In the genomic region with DNA sequence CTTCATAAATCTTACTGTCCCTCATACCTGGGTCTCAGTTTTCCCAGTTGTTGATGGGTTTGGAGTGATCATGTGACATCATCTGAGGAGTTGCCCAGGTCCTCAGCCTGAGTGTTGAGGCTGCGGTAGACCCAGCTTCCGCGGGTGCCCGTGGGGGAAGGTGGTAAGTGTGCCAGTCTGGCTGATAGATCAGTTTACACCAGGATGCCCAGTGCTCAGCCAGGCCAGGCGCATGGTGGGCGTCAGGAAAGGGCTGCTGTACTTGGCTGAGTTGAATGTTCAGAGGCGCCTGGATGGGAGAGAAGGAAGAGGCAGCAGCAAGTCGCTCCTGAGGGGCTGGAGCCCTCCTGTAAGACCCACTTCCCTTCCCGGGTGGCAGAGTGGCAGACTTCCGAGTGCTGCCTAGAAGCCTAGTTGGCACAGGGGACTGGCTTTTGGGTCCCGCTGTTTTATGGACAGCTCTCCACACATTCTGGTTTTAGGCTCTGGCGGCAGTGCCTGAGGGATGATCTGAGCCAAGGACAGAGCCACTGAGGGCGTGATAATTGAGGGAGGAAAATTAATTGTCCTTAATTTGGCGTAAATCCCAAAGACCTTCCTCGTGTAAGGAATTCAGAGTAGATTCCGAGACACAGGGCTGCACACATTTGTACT, we compare ENCODE assay signal across 9 cellular contexts. TPM values are rescaled to one million over a fixed set of nuclear protein-coding genes. Genes with fewer than 3 reads are reported as not detected.
DNase-seq lines count a peak whose midpoint lies in the region; ATAC-seq, FAIRE-seq and TF ChIP-seq lines count a peak whose summit lies in the region.
"Had no signal": no experiment of that assay in that cellular context is flagged by ENCODE, and none has a peak within 500 bp of the region (broad histone marks: within the 10 kb centered on the region; RNA-seq: fewer than 3 reads in every experiment).

No MANE protein-coding gene starts in this region.

- peaks cover 31% of the 10 kb centered on the region for H3K36me3 Mint-ChIP-seq in GM23338 (ENCODE audit: low read depth)
- H3K36me3 Mint-ChIP-seq in natural killer cell treated with Interleukin-12 subunit alpha and Interleukin-12 subunit beta and Interleukin-15 and Interleukin-18, amount 100 ng/mL, for 72 hours, result no peaks in the 10 kb centered on the region

- TF ChIP-seq RAD21 in K562 (CRISPR knock-in tag; conservative IDR thresholded peaks at IDR 0.05 in 1 of 2, IDR thresholded peaks at IDR 0.05 in 1 of 2), result no peak

- H3K4me3 ChIP-seq in ACC112 (ENCODE audit: low read depth, low read length) (peak overlapping the region; percentile 81), GM23338 (peak overlapping the region; percentile 62; the same call in 1 of the 2 replicates), K562 (no peak overlapping the region), lower leg skin (ENCODE audit: low read depth, poor library complexity, severe bottlenecking) (no peak overlapping the region)

- DNase-seq in GM23338 (ENCODE audit: low spot score) (no peak), K562 (ENCODE audit: extremely low read depth in 1 of 4, low spot score in 3 of 4) (no peak), NCI-H1092 treated with DMSO at 0.1 percent for 48 hours (lab: John Stamatoyannopoulos, UW) (no peak), lower leg skin (ENCODE audit: low spot score in 2 of 2) (no peak), AG08396 (ENCODE audit: low spot score) (no peak)
- no peak for DNase-seq in natural killer cell treated with Interleukin-12 subunit alpha and Interleukin-12 subunit beta and Interleukin-15 and Interleukin-18, amount 100 ng/mL, for 72 hours (ENCODE audit: low spot score)

- H3K27me3 Mint-ChIP-seq in GM23338 (ENCODE audit: insufficient read depth, low read depth, poor library complexity), result peaks cover 29% of the 10 kb centered on the region
- peaks cover 0 to 3% of the 10 kb centered on the region in 2 donors for H3K27me3 Mint-ChIP-seq in natural killer cell treated with Interleukin-12 subunit alpha and Interleukin-12 subunit beta and Interleukin-15 and Interleukin-18, amount 100 ng/mL, for 72 hours

- H3K27me3 ChIP-seq in ACC112 (ENCODE audit: insufficient read depth, low read length), result no peaks in the 10 kb centered on the region
- H3K27me3 ChIP-seq in GM23338 (ENCODE audit: insufficient read depth), result no peaks in the 10 kb centered on the region
- peaks cover 41 to 93% of the 10 kb centered on the region in 2 experiments for H3K27me3 ChIP-seq in K562 (ENCODE audit: control insufficient read depth in 2 of 2, insufficient read depth in 2 of 2, low read length in 2 of 2)
- H3K27me3 ChIP-seq: sigmoid colon had no signal

- H3K27ac Mint-ChIP-seq in GM23338, result no peak overlapping the region
- no peak overlapping the region for H3K27ac Mint-ChIP-seq in natural killer cell treated with Interleukin-12 subunit alpha and Interleukin-12 subunit beta and Interleukin-15 and Interleukin-18, amount 100 ng/mL, for 72 hours

- TF ChIP-seq POLR2A in K562 (conservative IDR thresholded peaks at IDR 0.05) (no peak), lower leg skin (IDR thresholded peaks at IDR 0.05) (no peak)

- intact Hi-C loops in K562 (cut with micrococcal nuclease) (no loop called here), lower leg skin (cut with DNase I; ENCODE audit: low total_unique reads) (no loop called here)

- TF ChIP-seq CTCF in GM23338 (conservative IDR thresholded peaks at IDR 0.05; ENCODE audit: low read depth in 2 of 2) (no peak), K562 (IDR thresholded peaks at IDR 0.05 in 2 of 3, conservative IDR thresholded peaks at IDR 0.05 in 1 of 3; ENCODE audit: insufficient read depth in 2 of 3, low read depth in 1 of 3, low read length in 3 of 3) (no peak), lower leg skin (IDR thresholded peaks at IDR 0.05) (no peak)

- no peak for ATAC-seq in GM23338
- ATAC-seq in K562, result no peak
- no peak for ATAC-seq in natural killer cell treated with Interleukin-12 subunit alpha and Interleukin-12 subunit beta and Interleukin-15 and Interleukin-18, amount 100 ng/mL, for 72 hours
- ATAC-seq in HG03159 (IDR thresholded peaks at IDR 0.05; ENCODE audit: unreplicated experiment), result no peak

- POLR2A ChIA-PET in K562 (lab: Yijun Ruan, JAX), result interaction anchor here (0.6 to 1.7 kb wide), 3 partner anchors 13 to 236 kb away, joined by 3 to 7 read pairs (median 3); no protein-coding TSS in a partner anchor

- no peak for FAIRE-seq in K562 (lab: Jason Lieb, UNC)

- H3K9me3 Mint-ChIP-seq in GM23338, result no peaks in the 10 kb centered on the region
- no peaks in the 10 kb centered on the region for H3K9me3 Mint-ChIP-seq in natural killer cell treated with Interleukin-12 subunit alpha and Interleukin-12 subunit beta and Interleukin-15 and Interleukin-18, amount 100 ng/mL, for 72 hours

- H3K4me1 ChIP-seq in ACC112 (ENCODE audit: control insufficient read depth, insufficient read depth, low read length, unreplicated experiment) (peaks cover 12% of the 10 kb centered on the region), GM23338 (ENCODE audit: insufficient read depth) (peaks cover 23% of the 10 kb centered on the region), K562 (replicated peaks in 1 of 2; ENCODE audit: control insufficient read depth in 2 of 2, insufficient read depth in 2 of 2, low read length in 2 of 2) (peaks cover 4 to 19% of the 10 kb centered on the region in 2 experiments; a peak in 4 of 5 replicates)

- BruUV-seq in K562 (replicated peaks; lab: Mats Ljungman, UMichigan), result no TSS peak

- H2AFZ ChIP-seq in ACC112 (ENCODE audit: low read length, unreplicated experiment) (no peak overlapping the region), GM23338 (no peak overlapping the region), K562 (ENCODE audit: low read depth, low read length) (no peak overlapping the region)

- H3K4me3 Mint-ChIP-seq in GM23338, result peak overlapping the region; percentile 36; the same call in 1 of the 3 replicates
- peak overlapping the region; percentile 39 for H3K4me3 Mint-ChIP-seq in natural killer cell treated with Interleukin-12 subunit alpha and Interleukin-12 subunit beta and Interleukin-15 and Interleukin-18, amount 100 ng/mL, for 72 hours

- peaks cover 7% of the 10 kb centered on the region for H3K9me1 ChIP-seq in K562 (ENCODE audit: control insufficient read depth, insufficient read depth, low read length)

- no peaks in the 10 kb centered on the region for H3K9me3 ChIP-seq in K562 (replicated peaks; ENCODE audit: control insufficient read depth, insufficient read depth, low read depth, low read length)
- H3K9me3 ChIP-seq: sigmoid colon had no signal

- H4K20me1 ChIP-seq in GM23338 (replicated peaks; ENCODE audit: insufficient read depth), result peaks cover 14% of the 10 kb centered on the region
- peaks cover 48% of the 10 kb centered on the region for H4K20me1 ChIP-seq in K562 (replicated peaks; ENCODE audit: control insufficient read depth, insufficient read depth, low read length)

- 0 out of 2 replicates have a peak, but pooled peaks cover 5% of the 10 kb centered on the region for H3F3A ChIP-seq in GM23338 (replicated peaks; ENCODE audit: low read depth)

- H3K4me2 ChIP-seq in GM23338 (peak overlapping the region; percentile 87; the same call in 1 of the 2 replicates), K562 (ENCODE audit: insufficient read depth, low read length) (peak overlapping the region; percentile 56; the same call in 1 of the 2 replicates)

- peaks cover 34% of the 10 kb centered on the region for H3K4me1 Mint-ChIP-seq in GM23338
- H3K4me1 Mint-ChIP-seq in natural killer cell treated with Interleukin-12 subunit alpha and Interleukin-12 subunit beta and Interleukin-15 and Interleukin-18, amount 100 ng/mL, for 72 hours (ENCODE audit: low read depth in 2 of 2), result peaks cover 0 to 3% of the 10 kb centered on the region in 2 donors

- WGBS in K562 (ENCODE audit: insufficient coverage, low coverage, missing lambda C conversion rate), result 25% methylated on average over 16 of the region's 16 CpGs
- WGBS in lower leg skin, 2 donors, result 79 to 84% methylated on average over 16 of the region's 16 CpGs

- CTCF ChIA-PET in K562 (lab: Yijun Ruan, JAX; ENCODE audit: low intra/inter-chr PET ratio), result no interaction called here

- no peaks in the 10 kb centered on the region for H3K79me2 ChIP-seq in ACC112 (ENCODE audit: control insufficient read depth, insufficient read depth, low read length, unreplicated experiment)
- H3K79me2 ChIP-seq in GM23338 (replicated peaks; ENCODE audit: insufficient read depth), result peaks cover 5% of the 10 kb centered on the region
- no peaks in the 10 kb centered on the region for H3K79me2 ChIP-seq in K562 (ENCODE audit: control insufficient read depth, insufficient read depth, low read length)

- H3K36me3 ChIP-seq in ACC112 (ENCODE audit: insufficient read depth, low read length) (no peaks in the 10 kb centered on the region), GM23338 (ENCODE audit: insufficient read depth) (no peaks in the 10 kb centered on the region), K562 (ENCODE audit: control insufficient read depth, insufficient read depth, low read length) (no peaks in the 10 kb centered on the region)

- no peak overlapping the region for H3K9ac ChIP-seq in K562 (ENCODE audit: insufficient read depth in 1 of 2, low read depth in 2 of 2, low read length in 2 of 2)

- in situ Hi-C loops in K562 (cut with MboI), result no loop called here

- H3K27ac ChIP-seq in ACC112 (ENCODE audit: low read depth, low read length), result no peak overlapping the region
- 0 out of 2 replicates have a peak overlapping the region, but pooled peaks have one; percentile 59 for H3K27ac ChIP-seq in GM23338 (ENCODE audit: low read depth)
- no peak overlapping the region for H3K27ac ChIP-seq in K562 (ENCODE audit: extremely low read depth, low read depth, low read length)

- no peaks in the 10 kb centered on the region for H3K9me2 ChIP-seq in GM23338 (ENCODE audit: insufficient read depth)

- TF ChIP-seq EP300 in K562 (IDR thresholded peaks at IDR 0.05; ENCODE audit: low read length), result no peak

RNA-seq across cellular contexts. Expression of gene PTPRF, which starts 35.8 kb away (rescaled TPM):
- 154 and 173 TPM in 2 replicates for total RNA-seq in GM23338 (2014; rRNA removed; shearing (Covaris generic))
- polyA plus RNA-seq in GM23338 (2016; fragmentation: Nextera tagmentation; extraction: Ambion mirVana) (48.7 and 52.4 TPM in 2 replicates), K562 (2011; rRNA removed) (4.3 and 12.0 TPM in 2 replicates), K562 (2014; fragmentation: Illumina TruSeq; extraction: Trizol) (1.1 and 1.4 TPM in 2 replicates), K562 (2014; fragmentation: Nextera tagmentation; extraction: Ambion mirVana) (under 1 TPM; 0.13 to 0.20 TPM), K562 (2014; rRNA removed) (0.90 and 1.2 TPM in 2 replicates)
- total RNA-seq in K562 (2011; cell fraction: chromatin; rRNA removed; ENCODE audit: low replicate concordance), result 17.5 and 46.4 TPM in 2 replicates
- 18.8 and 22.8 TPM in 2 replicates for total RNA-seq in K562 (2011; cell fraction: nucleolus; rRNA removed)
- total RNA-seq in K562 (2011; cell fraction: nucleoplasm; rRNA removed), result 14.9 and 27.1 TPM in 2 replicates
- total RNA-seq in K562 (2014; rRNA removed) (1.1 and 1.5 TPM in 2 replicates), K562 (2014; rRNA removed; fragmentation: Illumina TruSeq; extraction: Trizol) (0.41 and 1.1 TPM in 2 replicates), K562 (2015; rRNA removed; fragmentation: Illumina TruSeq; extraction: Trizol) (0.08 and 0.51 TPM in 2 replicates), K562 (2021) (3.3 and 4.2 TPM in 2 replicates), lower leg skin (100 to 1,000 TPM; 204 to 236 (median 231) TPM)
- polyA plus RNA-seq in K562 (2011; cell fraction: cytosol; rRNA removed), result 5.1 and 6.0 TPM in 2 replicates
- 13.9 and 24.1 TPM in 2 replicates for polyA plus RNA-seq in K562 (2011; cell fraction: nucleus; rRNA removed)
- polyA plus RNA-seq in K562 (2012), result 0.86 and 1.5 TPM in 2 replicates
- 8.6 and 12.7 TPM in 2 replicates for polyA minus RNA-seq in K562 (2011; rRNA and poly(A)+ RNA removed)
- 5.7 and 22.0 TPM in 2 replicates for polyA minus RNA-seq in K562 (2011; cell fraction: cytosol; rRNA and poly(A)+ RNA removed)
- polyA minus RNA-seq in K562 (2011; cell fraction: nucleus; rRNA and poly(A)+ RNA removed), result 5.0 and 8.4 TPM in 2 replicates
- 1 to 10 TPM in 1 of 2 donors, under 1 TPM in 1; 0.33 to 1.3 TPM for total RNA-seq in natural killer cell treated with Interleukin-12 subunit alpha and Interleukin-12 subunit beta and Interleukin-15 and Interleukin-18, amount 100 ng/mL, for 72 hours

Comparison
In these comparisons a context has a peak if more than half of its experiments do, and no peak if none do; other contexts are left out.
1. H3K4me3 ChIP-seq: peak in ACC112 (single experiment) and GM23338 (single experiment); none in K562 (single experiment) and lower leg skin (single experiment).